ENCODE assay signal across 1 cellular context in genomic region chr17:79803997-79804855, GRCh38.
A peak's percentile ranks its signal among the peaks of the same experiment; 100 is the strongest.
TF ChIP-seq lines count a peak whose summit lies in the region.

No MANE protein-coding gene starts in this region.

TF ChIP-seq in HepG2, 621 proteins besides CTCF, POLR2A, EP300 and RAD21 (continued from another document and continues in another):
- TF ChIP-seq AKNA (CRISPR knock-in tag; IDR thresholded peaks at IDR 0.05; ENCODE audit: borderline replicate concordance) (peak; percentile 39; the same call in 1 of the 2 replicates), KLF6 (CRISPR knock-in tag; IDR thresholded peaks at IDR 0.05) (peak; percentile 95), ZNF816 (CRISPR knock-in tag; IDR thresholded peaks at IDR 0.05; ENCODE audit: borderline replicate concordance) (peak; percentile 47; the same call in 1 of the 2 replicates), TBX2 (CRISPR knock-in tag; IDR thresholded peaks at IDR 0.05; ENCODE audit: borderline replicate concordance) (peak; percentile 30; the same call in 1 of the 2 replicates), ZNF652 (CRISPR knock-in tag; IDR thresholded peaks at IDR 0.05; ENCODE audit: borderline replicate concordance, low read depth) (0 out of 2 replicates have a peak, but pooled peaks have one; percentile 13), ZNF557 (CRISPR knock-in tag; IDR thresholded peaks at IDR 0.05) (0 out of 2 replicates have a peak, but pooled peaks have one; percentile 66), RXRB (CRISPR knock-in tag; IDR thresholded peaks at IDR 0.05; ENCODE audit: borderline replicate concordance) (0 out of 2 replicates have a peak, but pooled peaks have one; percentile 8), TCF12 (IDR thresholded peaks at IDR 0.05) (no peak), TCF12 (CRISPR knock-in tag; IDR thresholded peaks at IDR 0.05) (peak; percentile 94), ZNF563 (CRISPR knock-in tag; IDR thresholded peaks at IDR 0.05) (peak; percentile 97), CHCHD3 (CRISPR knock-in tag; IDR thresholded peaks at IDR 0.05) (peak; percentile 96; the same call in 1 of the 2 replicates), MAZ (IDR thresholded peaks at IDR 0.05; ENCODE audit: borderline replicate concordance, low read depth, low read length) (no peak), MAZ (CRISPR knock-in tag; IDR thresholded peaks at IDR 0.05; ENCODE audit: low read depth) (peak; percentile 80), ZNF839 (CRISPR knock-in tag; IDR thresholded peaks at IDR 0.05; ENCODE audit: borderline replicate concordance) (peak; percentile 84; the same call in 1 of the 2 replicates), ZNF12 (CRISPR knock-in tag; IDR thresholded peaks at IDR 0.05) (0 out of 2 replicates have a peak, but pooled peaks have one; percentile 56), MXD3 (CRISPR knock-in tag; IDR thresholded peaks at IDR 0.05) (peak; percentile 95), ZNF350 (CRISPR knock-in tag; IDR thresholded peaks at IDR 0.05; ENCODE audit: borderline replicate concordance, low read depth) (peak; percentile 67; the same call in 1 of the 2 replicates), FOXJ3 (CRISPR knock-in tag; IDR thresholded peaks at IDR 0.05; ENCODE audit: borderline replicate concordance) (no peak), ZNF205 (CRISPR knock-in tag; IDR thresholded peaks at IDR 0.05) (peak; percentile 62; the same call in 1 of the 2 replicates), YEATS2 (CRISPR knock-in tag; IDR thresholded peaks at IDR 0.05; ENCODE audit: borderline replicate concordance) (peak; percentile 69; the same call in 1 of the 2 replicates), ZNF564 (CRISPR knock-in tag; IDR thresholded peaks at IDR 0.05) (peak; percentile 88; the same call in 1 of the 2 replicates), NFIB (CRISPR knock-in tag; IDR thresholded peaks at IDR 0.05; ENCODE audit: borderline replicate concordance) (0 out of 2 replicates have a peak, but pooled peaks have one; percentile 89), DNMT3B (CRISPR knock-in tag; conservative IDR thresholded peaks at IDR 0.05) (peak; percentile 54; the same call in 1 of the 2 replicates), FOXK1 (CRISPR knock-in tag; IDR thresholded peaks at IDR 0.05; ENCODE audit: borderline replicate concordance, low read depth) (0 out of 2 replicates have a peak, but pooled peaks have one; percentile 39), SRF (IDR thresholded peaks at IDR 0.05; ENCODE audit: low read depth, low read length) (no peak), FOXO4 (CRISPR knock-in tag; conservative IDR thresholded peaks at IDR 0.05) (0 out of 2 replicates have a peak, but pooled peaks have one; percentile 82), ELF3 (CRISPR knock-in tag; IDR thresholded peaks at IDR 0.05) (peak; percentile 80; the same call in 1 of the 2 replicates), NR2F6 (IDR thresholded peaks at IDR 0.05) (no peak), NR2F6 (CRISPR knock-in tag; IDR thresholded peaks at IDR 0.05) (peak; percentile 22; the same call in 1 of the 2 replicates), DMAP1 (CRISPR knock-in tag; IDR thresholded peaks at IDR 0.05) (peak; percentile 31; the same call in 1 of the 2 replicates), TAF15 (IDR thresholded peaks at IDR 0.05; ENCODE audit: low read depth, low read length, poor library complexity, severe bottlenecking) (no peak), PHF20 (CRISPR knock-in tag; IDR thresholded peaks at IDR 0.05) (peak; percentile 52; the same call in 1 of the 2 replicates), GATAD2A (CRISPR knock-in tag; IDR thresholded peaks at IDR 0.05) (no peak), NBN (conservative IDR thresholded peaks at IDR 0.05) (no peak), HNF4G (IDR thresholded peaks at IDR 0.05; ENCODE audit: borderline replicate concordance, low read depth, low read length) (no peak), HNF4G (CRISPR knock-in tag; IDR thresholded peaks at IDR 0.05; ENCODE audit: borderline replicate concordance, low read depth) (peak; percentile 76; the same call in 1 of the 2 replicates), JUND (CRISPR knock-in tag; IDR thresholded peaks at IDR 0.05) (peak; percentile 28; the same call in 1 of the 2 replicates), FOXK2 (IDR thresholded peaks at IDR 0.05) (no peak), EZH2 (conservative IDR thresholded peaks at IDR 0.05; ENCODE audit: low read depth, low read length) (peak; percentile 98; the same call in 1 of the 2 replicates), RNF2 (conservative IDR thresholded peaks at IDR 0.05; ENCODE audit: low read depth) (peak; percentile 84; the same call in 1 of the 2 replicates), BRCA1 (CRISPR knock-in tag; IDR thresholded peaks at IDR 0.05) (no peak), ZNF660 (CRISPR knock-in tag; IDR thresholded peaks at IDR 0.05; ENCODE audit: borderline replicate concordance, low read depth) (peak; percentile 81; the same call in 1 of the 2 replicates), NR1H2 (CRISPR knock-in tag; IDR thresholded peaks at IDR 0.05; ENCODE audit: borderline replicate concordance, low read depth) (peak; percentile 25; the same call in 1 of the 2 replicates)
- TF ChIP-seq, protein P1, sequence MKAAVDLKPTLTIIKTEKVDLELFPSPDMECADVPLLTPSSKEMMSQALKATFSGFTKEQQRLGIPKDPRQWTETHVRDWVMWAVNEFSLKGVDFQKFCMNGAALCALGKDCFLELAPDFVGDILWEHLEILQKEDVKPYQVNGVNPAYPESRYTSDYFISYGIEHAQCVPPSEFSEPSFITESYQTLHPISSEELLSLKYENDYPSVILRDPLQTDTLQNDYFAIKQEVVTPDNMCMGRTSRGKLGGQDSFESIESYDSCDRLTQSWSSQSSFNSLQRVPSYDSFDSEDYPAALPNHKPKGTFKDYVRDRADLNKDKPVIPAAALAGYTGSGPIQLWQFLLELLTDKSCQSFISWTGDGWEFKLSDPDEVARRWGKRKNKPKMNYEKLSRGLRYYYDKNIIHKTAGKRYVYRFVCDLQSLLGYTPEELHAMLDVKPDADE (CRISPR knock-in tag; IDR thresholded peaks at IDR 0.05): 0 out of 2 replicates have a peak, but pooled peaks have one; percentile 79
- TF ChIP-seq, protein P2, sequence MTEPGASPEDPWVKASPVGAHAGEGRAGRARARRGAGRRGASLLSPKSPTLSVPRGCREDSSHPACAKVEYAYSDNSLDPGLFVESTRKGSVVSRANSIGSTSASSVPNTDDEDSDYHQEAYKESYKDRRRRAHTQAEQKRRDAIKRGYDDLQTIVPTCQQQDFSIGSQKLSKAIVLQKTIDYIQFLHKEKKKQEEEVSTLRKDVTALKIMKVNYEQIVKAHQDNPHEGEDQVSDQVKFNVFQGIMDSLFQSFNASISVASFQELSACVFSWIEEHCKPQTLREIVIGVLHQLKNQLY (CRISPR knock-in tag; IDR thresholded peaks at IDR 0.05): peak; percentile 39; the same call in 1 of the 2 replicates
- TF ChIP-seq, protein P3, sequence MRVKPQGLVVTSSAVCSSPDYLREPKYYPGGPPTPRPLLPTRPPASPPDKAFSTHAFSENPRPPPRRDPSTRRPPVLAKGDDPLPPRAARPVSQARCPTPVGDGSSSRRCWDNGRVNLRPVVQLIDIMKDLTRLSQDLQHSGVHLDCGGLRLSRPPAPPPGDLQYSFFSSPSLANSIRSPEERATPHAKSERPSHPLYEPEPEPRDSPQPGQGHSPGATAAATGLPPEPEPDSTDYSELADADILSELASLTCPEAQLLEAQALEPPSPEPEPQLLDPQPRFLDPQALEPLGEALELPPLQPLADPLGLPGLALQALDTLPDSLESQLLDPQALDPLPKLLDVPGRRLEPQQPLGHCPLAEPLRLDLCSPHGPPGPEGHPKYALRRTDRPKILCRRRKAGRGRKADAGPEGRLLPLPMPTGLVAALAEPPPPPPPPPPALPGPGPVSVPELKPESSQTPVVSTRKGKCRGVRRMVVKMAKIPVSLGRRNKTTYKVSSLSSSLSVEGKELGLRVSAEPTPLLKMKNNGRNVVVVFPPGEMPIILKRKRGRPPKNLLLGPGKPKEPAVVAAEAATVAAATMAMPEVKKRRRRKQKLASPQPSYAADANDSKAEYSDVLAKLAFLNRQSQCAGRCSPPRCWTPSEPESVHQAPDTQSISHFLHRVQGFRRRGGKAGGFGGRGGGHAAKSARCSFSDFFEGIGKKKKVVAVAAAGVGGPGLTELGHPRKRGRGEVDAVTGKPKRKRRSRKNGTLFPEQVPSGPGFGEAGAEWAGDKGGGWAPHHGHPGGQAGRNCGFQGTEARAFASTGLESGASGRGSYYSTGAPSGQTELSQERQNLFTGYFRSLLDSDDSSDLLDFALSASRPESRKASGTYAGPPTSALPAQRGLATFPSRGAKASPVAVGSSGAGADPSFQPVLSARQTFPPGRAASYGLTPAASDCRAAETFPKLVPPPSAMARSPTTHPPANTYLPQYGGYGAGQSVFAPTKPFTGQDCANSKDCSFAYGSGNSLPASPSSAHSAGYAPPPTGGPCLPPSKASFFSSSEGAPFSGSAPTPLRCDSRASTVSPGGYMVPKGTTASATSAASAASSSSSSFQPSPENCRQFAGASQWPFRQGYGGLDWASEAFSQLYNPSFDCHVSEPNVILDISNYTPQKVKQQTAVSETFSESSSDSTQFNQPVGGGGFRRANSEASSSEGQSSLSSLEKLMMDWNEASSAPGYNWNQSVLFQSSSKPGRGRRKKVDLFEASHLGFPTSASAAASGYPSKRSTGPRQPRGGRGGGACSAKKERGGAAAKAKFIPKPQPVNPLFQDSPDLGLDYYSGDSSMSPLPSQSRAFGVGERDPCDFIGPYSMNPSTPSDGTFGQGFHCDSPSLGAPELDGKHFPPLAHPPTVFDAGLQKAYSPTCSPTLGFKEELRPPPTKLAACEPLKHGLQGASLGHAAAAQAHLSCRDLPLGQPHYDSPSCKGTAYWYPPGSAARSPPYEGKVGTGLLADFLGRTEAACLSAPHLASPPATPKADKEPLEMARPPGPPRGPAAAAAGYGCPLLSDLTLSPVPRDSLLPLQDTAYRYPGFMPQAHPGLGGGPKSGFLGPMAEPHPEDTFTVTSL (CRISPR knock-in tag; IDR thresholded peaks at IDR 0.05; ENCODE audit: borderline replicate concordance): 0 out of 2 replicates have a peak, but pooled peaks have one; percentile 24
- TF ChIP-seq, protein P4, sequence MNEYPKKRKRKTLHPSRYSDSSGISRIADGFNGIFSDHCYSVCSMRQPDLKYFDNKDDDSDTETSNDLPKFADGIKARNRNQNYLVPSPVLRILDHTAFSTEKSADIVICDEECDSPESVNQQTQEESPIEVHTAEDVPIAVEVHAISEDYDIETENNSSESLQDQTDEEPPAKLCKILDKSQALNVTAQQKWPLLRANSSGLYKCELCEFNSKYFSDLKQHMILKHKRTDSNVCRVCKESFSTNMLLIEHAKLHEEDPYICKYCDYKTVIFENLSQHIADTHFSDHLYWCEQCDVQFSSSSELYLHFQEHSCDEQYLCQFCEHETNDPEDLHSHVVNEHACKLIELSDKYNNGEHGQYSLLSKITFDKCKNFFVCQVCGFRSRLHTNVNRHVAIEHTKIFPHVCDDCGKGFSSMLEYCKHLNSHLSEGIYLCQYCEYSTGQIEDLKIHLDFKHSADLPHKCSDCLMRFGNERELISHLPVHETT (CRISPR knock-in tag; conservative IDR thresholded peaks at IDR 0.05): peak; percentile 79; the same call in 1 of the 2 replicates
- TF ChIP-seq, protein P5, sequence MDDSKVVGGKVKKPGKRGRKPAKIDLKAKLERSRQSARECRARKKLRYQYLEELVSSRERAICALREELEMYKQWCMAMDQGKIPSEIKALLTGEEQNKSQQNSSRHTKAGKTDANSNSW (CRISPR knock-in tag; IDR thresholded peaks at IDR 0.05; ENCODE audit: borderline replicate concordance): peak; percentile 18; the same call in 1 of the 2 replicates
